1 cellular context compared by ENCODE assay signal in the genomic region with DNA sequence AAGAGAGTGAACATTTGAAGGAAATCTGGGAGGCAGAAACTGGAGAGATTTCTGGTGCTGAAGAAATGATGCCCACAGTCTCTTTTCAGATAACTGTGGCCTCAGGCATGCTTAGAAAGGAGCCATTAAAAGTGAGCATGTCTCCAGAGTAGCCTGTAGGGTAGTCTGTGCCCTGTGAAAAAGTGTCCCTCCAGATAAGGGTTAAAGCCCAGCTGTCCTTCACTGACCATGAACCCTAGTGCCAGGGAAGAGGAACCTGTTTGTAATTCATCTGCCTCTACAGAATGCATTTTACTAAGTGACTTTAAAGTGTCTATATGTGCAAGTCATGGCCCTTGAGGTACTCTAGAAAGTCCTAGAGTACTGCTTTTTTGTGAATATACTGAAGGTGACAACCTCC.
TF ChIP-seq lines count a peak whose summit lies in the region.

No MANE protein-coding gene starts in this region.

TF ChIP-seq in HepG2, 621 proteins besides CTCF, POLR2A, EP300 and RAD21:
- TF ChIP-seq, protein P1, sequence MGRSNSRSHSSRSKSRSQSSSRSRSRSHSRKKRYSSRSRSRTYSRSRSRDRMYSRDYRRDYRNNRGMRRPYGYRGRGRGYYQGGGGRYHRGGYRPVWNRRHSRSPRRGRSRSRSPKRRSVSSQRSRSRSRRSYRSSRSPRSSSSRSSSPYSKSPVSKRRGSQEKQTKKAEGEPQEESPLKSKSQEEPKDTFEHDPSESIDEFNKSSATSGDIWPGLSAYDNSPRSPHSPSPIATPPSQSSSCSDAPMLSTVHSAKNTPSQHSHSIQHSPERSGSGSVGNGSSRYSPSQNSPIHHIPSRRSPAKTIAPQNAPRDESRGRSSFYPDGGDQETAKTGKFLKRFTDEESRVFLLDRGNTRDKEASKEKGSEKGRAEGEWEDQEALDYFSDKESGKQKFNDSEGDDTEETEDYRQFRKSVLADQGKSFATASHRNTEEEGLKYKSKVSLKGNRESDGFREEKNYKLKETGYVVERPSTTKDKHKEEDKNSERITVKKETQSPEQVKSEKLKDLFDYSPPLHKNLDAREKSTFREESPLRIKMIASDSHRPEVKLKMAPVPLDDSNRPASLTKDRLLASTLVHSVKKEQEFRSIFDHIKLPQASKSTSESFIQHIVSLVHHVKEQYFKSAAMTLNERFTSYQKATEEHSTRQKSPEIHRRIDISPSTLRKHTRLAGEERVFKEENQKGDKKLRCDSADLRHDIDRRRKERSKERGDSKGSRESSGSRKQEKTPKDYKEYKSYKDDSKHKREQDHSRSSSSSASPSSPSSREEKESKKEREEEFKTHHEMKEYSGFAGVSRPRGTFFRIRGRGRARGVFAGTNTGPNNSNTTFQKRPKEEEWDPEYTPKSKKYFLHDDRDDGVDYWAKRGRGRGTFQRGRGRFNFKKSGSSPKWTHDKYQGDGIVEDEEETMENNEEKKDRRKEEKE (IDR thresholded peaks at IDR 0.05), result no peak
- TF ChIP-seq TEAD3 (CRISPR knock-in tag; optimal IDR thresholded peaks at IDR 0.05; ENCODE audit: borderline replicate concordance) (peak; percentile 8), ZNF776 (CRISPR knock-in tag; IDR thresholded peaks at IDR 0.05) (no peak), NFE2L2 (IDR thresholded peaks at IDR 0.05; ENCODE audit: low read length) (peak; percentile 33; the same call in 1 of the 2 replicates), ZNF24 (IDR thresholded peaks at IDR 0.05) (0 out of 2 replicates have a peak, but pooled peaks have one; percentile 8), NCOA2 (CRISPR knock-in tag; IDR thresholded peaks at IDR 0.05) (0 out of 2 replicates have a peak, but pooled peaks have one; percentile 31), CEBPB (IDR thresholded peaks at IDR 0.05; ENCODE audit: borderline replicate concordance, low read depth, low read length) (no peak), ZNF652 (CRISPR knock-in tag; IDR thresholded peaks at IDR 0.05; ENCODE audit: borderline replicate concordance, low read depth) (peak; percentile 94), ZKSCAN1 (IDR thresholded peaks at IDR 0.05; ENCODE audit: low read length) (no peak), TBX2 (CRISPR knock-in tag; IDR thresholded peaks at IDR 0.05; ENCODE audit: borderline replicate concordance) (no peak)
- TF ChIP-seq, protein P2, sequence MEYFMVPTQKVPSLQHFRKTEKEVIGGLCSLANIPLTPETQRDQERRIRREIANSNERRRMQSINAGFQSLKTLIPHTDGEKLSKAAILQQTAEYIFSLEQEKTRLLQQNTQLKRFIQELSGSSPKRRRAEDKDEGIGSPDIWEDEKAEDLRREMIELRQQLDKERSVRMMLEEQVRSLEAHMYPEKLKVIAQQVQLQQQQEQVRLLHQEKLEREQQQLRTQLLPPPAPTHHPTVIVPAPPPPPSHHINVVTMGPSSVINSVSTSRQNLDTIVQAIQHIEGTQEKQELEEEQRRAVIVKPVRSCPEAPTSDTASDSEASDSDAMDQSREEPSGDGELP (IDR thresholded peaks at IDR 0.05; ENCODE audit: borderline replicate concordance, low read depth), result peak; percentile 85
